Comparison of ENCODE assay signal across 24 cellular contexts in the genomic region with DNA sequence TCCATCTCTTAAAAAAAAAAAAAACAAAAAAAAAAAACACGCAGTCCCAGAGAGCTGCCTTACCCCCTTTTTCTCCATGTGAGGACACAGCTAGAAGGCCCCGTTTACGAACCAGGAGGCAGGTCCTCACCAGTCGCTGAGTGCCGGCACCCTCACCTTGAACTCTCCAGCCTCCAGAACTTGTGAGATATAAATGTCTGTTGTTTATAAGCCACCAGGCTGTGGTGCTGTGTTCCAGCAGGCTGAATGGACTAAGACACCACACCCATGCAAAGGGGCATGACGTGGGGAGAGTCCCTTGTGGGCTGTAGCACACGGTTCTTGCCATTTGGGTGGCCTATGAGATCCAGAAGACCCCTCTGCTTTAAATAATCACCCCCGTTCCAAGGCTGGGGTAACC. TPM values are rescaled to one million over a fixed set of nuclear protein-coding genes. Genes with fewer than 3 reads are reported as not detected.
"Had no signal": no experiment of that assay in that cellular context is flagged by ENCODE, and none has a peak within 500 bp of the region (broad histone marks: within the 10 kb centered on the region; RNA-seq: fewer than 3 reads in every experiment).

No MANE protein-coding gene starts in this region.

- H3K9ac ChIP-seq: KMS-11 had no signal

- H3K27ac Mint-ChIP-seq: IgD-negative memory B cell had no signal

- DNase-seq: Kasumi-1, MM.1S, NCI-H1092 treated with DMSO at 0.1 percent for 48 hours, NCI-H1436, NCI-H187, NCI-H2029 treated with DMSO at 0.1 percent for 48 hours, NCI-H2227 treated with DMSO at 0.1 percent for 48 hours, NCI-H446, NCI-H510A, NCI-H524 treated with DMSO at 0.1 percent for 48 hours, NCI-H69, NCI-H774, PC-3, SHP77 treated with DMSO at 0.1 percent for 48 hours had no signal

- H3K27ac ChIP-seq: KMS-11, SJCRH30 had no signal

- H3K4me3 ChIP-seq: K562, SJCRH30 had no signal

- ATAC-seq: K562, Panc1, PC-3, Right ventricle myocardium inferior, SK-N-SH treated with all-trans-retinoic acid at 6 μM for 48 hours had no signal

- H3K27me3 Mint-ChIP-seq: IgD-negative memory B cell had no signal

- H3K4me3 Mint-ChIP-seq: IgD-negative memory B cell had no signal

- H3K9me3 ChIP-seq: SJCRH30 had no signal

- H3K27me3 ChIP-seq: SJCRH30 had no signal

- H3K36me3 ChIP-seq: SJCRH30 had no signal

- H3K9me3 Mint-ChIP-seq: IgD-negative memory B cell had no signal

RNA-seq across cellular contexts. Expression of gene ECHDC3, which starts 17.2 kb away (rescaled TPM):
- total RNA-seq: HepG2, M059J, OCI-LY7, PC-3, SJCRH30 had no signal
- polyA plus RNA-seq: HepG2 had no signal
